In genomic region chr6:17705778-17706579, GRCh38 we compare ENCODE assay signal across 8 cellular contexts. TPM values are rescaled to one million over a fixed set of nuclear protein-coding genes. Genes with fewer than 3 reads are reported as not detected.
DNase-seq lines count a peak whose midpoint lies in the region; ATAC-seq and TF ChIP-seq lines count a peak whose summit lies in the region.

No MANE protein-coding gene starts in this region.

- peaks cover 51% of the 10 kb centered on the region for H3K36me3 Mint-ChIP-seq in activated T-helper 2 cell treated with anti-CD3 and anti-CD28 coated beads, Interferon-gamma antibody, Interleukin-2, Interleukin-4, amounts not matched to agents 10 μg/mL and 5 μg/mL and 100 μg/mL, durations not matched to agents 14 hours and 24 hours and 36 hours (ENCODE audit: low read depth)

- BruUV-seq in Panc1 (replicated peaks; lab: Mats Ljungman, UMichigan): no TSS peak

- POLR2A ChIA-PET in Panc1 (lab: Charles Lee): interaction anchor here (0.7 to 0.9 kb wide), 2 partner anchors 41 to 106 kb away, joined by 4 to 6 read pairs; partner anchors contain the start of gene FAM8A1

- in situ Hi-C loops in Caki2 (cut with HindIII; ENCODE audit: low pct_unique_long_range_greater_than_20kb, low sequenced_read_pairs): no loop called here
- in situ Hi-C loops in Panc1 (cut with HindIII; ENCODE audit: low pct_unique_long_range_greater_than_20kb, low sequenced_read_pairs): no loop called here

- H3K4me1 ChIP-seq in Panc1 (ENCODE audit: control insufficient read depth, insufficient read depth, low read length) (peaks cover 23% of the 10 kb centered on the region), osteoblast (ENCODE audit: insufficient read depth, low read length) (peaks cover 33% of the 10 kb centered on the region), tibial artery (peaks cover 0 to 42% (median 34%) of the 10 kb centered on the region in 4 donors)

- no peaks in the 10 kb centered on the region for H3K27me3 Mint-ChIP-seq in activated T-helper 2 cell treated with anti-CD3 and anti-CD28 coated beads, Interferon-gamma antibody, Interleukin-2, Interleukin-4, amounts not matched to agents 10 μg/mL and 5 μg/mL and 100 μg/mL, durations not matched to agents 14 hours and 24 hours and 36 hours (ENCODE audit: low read depth)

- CTCF ChIA-PET in Panc1 (lab: Charles Lee): interaction anchor here (0.6 kb wide), 1 partner anchor 383 kb away, joined by 7 read pairs; no protein-coding TSS in a partner anchor

- H3K4me1 Mint-ChIP-seq in activated T-helper 2 cell treated with anti-CD3 and anti-CD28 coated beads, Interferon-gamma antibody, Interleukin-2, Interleukin-4, amounts not matched to agents 10 μg/mL and 5 μg/mL and 100 μg/mL, durations not matched to agents 14 hours and 24 hours and 36 hours (ENCODE audit: low read depth): peaks cover 27% of the 10 kb centered on the region

- H3K27ac ChIP-seq in Panc1 (ENCODE audit: low read length) (peak overlapping the region; percentile 95), osteoblast (ENCODE audit: low read depth, low read length) (peak overlapping the region; percentile 93), tibial artery (peak overlapping the region; percentile 100)

- peak overlapping the region; percentile 94 for H3K4me3 Mint-ChIP-seq in activated T-helper 2 cell treated with anti-CD3 and anti-CD28 coated beads, Interferon-gamma antibody, Interleukin-2, Interleukin-4, amounts not matched to agents 10 μg/mL and 5 μg/mL and 100 μg/mL, durations not matched to agents 14 hours and 24 hours and 36 hours (ENCODE audit: low read depth)

- peaks cover 55% of the 10 kb centered on the region for H3K79me2 ChIP-seq in osteoblast (ENCODE audit: insufficient read depth, low read length)

- peaks cover 20% of the 10 kb centered on the region for H4K20me1 ChIP-seq in osteoblast (ENCODE audit: insufficient read depth, low read length)

- TF ChIP-seq CTCF in Panc1 (IDR thresholded peaks at IDR 0.05) (peak; percentile 46; the same call in 1 of the 2 replicates), osteoblast (IDR thresholded peaks at IDR 0.05; ENCODE audit: extremely low read depth, low read depth, low read length) (no peak), tibial artery (IDR thresholded peaks at IDR 0.05) (peak in 1 of 2 experiments; percentile 17)

- H3K4me2 ChIP-seq in osteoblast (ENCODE audit: insufficient read depth, low read length): peak overlapping the region; percentile 82

- peak overlapping the region; percentile 89 for H2AFZ ChIP-seq in osteoblast (ENCODE audit: low read length)

- H3K9me3 Mint-ChIP-seq in activated T-helper 2 cell treated with anti-CD3 and anti-CD28 coated beads, Interferon-gamma antibody, Interleukin-2, Interleukin-4, amounts not matched to agents 10 μg/mL and 5 μg/mL and 100 μg/mL, durations not matched to agents 14 hours and 24 hours and 36 hours: no peaks in the 10 kb centered on the region

- DNase-seq in Caki2 (ENCODE audit: low read depth) (peak; percentile 80), Panc1 (ENCODE audit: low read depth, low spot score) (no peak), foreskin melanocyte (peak; percentile 62), osteoblast (ENCODE audit: insufficient read length, low spot score, missing footprints) (peak; percentile 77), tibial artery (peak; percentile 41 to 81)
- peak; percentile 85 for DNase-seq in activated T-helper 2 cell treated with anti-CD3 and anti-CD28 coated beads, Interferon-gamma antibody, Interleukin-2, Interleukin-4, amounts not matched to agents 10 μg/mL and 5 μg/mL and 100 μg/mL, durations not matched to agents 14 hours and 24 hours and 36 hours (ENCODE audit: low spot score)

- peak overlapping the region; percentile 98 for H3K27ac Mint-ChIP-seq in activated T-helper 2 cell treated with anti-CD3 and anti-CD28 coated beads, Interferon-gamma antibody, Interleukin-2, Interleukin-4, amounts not matched to agents 10 μg/mL and 5 μg/mL and 100 μg/mL, durations not matched to agents 14 hours and 24 hours and 36 hours

- ATAC-seq in GM19455 (IDR thresholded peaks at IDR 0.05; ENCODE audit: unreplicated experiment) (peak; percentile 58), HG03575 (IDR thresholded peaks at IDR 0.05; ENCODE audit: extremely low read depth, insufficient number of reproducible peaks, low FRiP score, unreplicated experiment) (peak; percentile 38), Panc1 (peak; percentile 79)

- H3K36me3 ChIP-seq in Panc1 (ENCODE audit: control insufficient read depth, insufficient read depth, low read length) (no peaks in the 10 kb centered on the region; the same call in 1 of the 2 replicates), osteoblast (ENCODE audit: insufficient read depth, low read length) (no peaks in the 10 kb centered on the region), tibial artery (no peaks in the 10 kb centered on the region)

- H3K9me3 ChIP-seq in Panc1 (ENCODE audit: control insufficient read depth, insufficient read depth, low read depth, low read length) (no peaks in the 10 kb centered on the region), osteoblast (ENCODE audit: low read depth, low read length) (no peaks in the 10 kb centered on the region), tibial artery (no peaks in the 10 kb centered on the region)

- H3K27me3 ChIP-seq in Panc1 (ENCODE audit: control insufficient read depth, insufficient read depth, low read length): no peaks in the 10 kb centered on the region
- H3K27me3 ChIP-seq in osteoblast (ENCODE audit: insufficient read depth, low read length): no peaks in the 10 kb centered on the region
- no peaks in the 10 kb centered on the region for H3K27me3 ChIP-seq in tibial artery

- intact Hi-C loops in Panc1 (cut with micrococcal nuclease; ENCODE audit: unreplicated experiment): no loop called here
- intact Hi-C loops in activated T-helper 2 cell treated with anti-CD3 and anti-CD28 coated beads, Interferon-gamma antibody, Interleukin-2, Interleukin-4, amounts not matched to agents 10 μg/mL and 5 μg/mL and 100 μg/mL, durations not matched to agents 14 hours and 24 hours and 36 hours (cut with micrococcal nuclease): loop anchor here (1.0 to 2.0 kb wide), 4 partner anchors 53 to 559 kb away; partner anchors contain the start of genes DEK, FAM8A1, KDM1B and TPMT
- intact Hi-C loops in tibial artery (cut with DNase I; ENCODE audit: low total_unique reads): loop anchor here (5.0 to 10.0 kb wide), 2 partner anchors 104 to 449 kb away; partner anchors contain the start of genes FAM8A1, KDM1B and TPMT

- H3K4me3 ChIP-seq in Panc1 (ENCODE audit: low read depth in 2 of 2, low read length in 2 of 2) (peak overlapping the region; percentile 88 to 90), osteoblast (ENCODE audit: insufficient read depth, low read length) (peak overlapping the region; percentile 89), tibial artery (peak overlapping the region; percentile 90 to 95)

RNA-seq across cellular contexts. Expression of gene NUP153, which starts 0.7 kb away (rescaled TPM):
- 30.4 and 30.5 TPM in 2 replicates for total RNA-seq in Caki2 (2014; rRNA removed; shearing (Covaris generic); ENCODE audit: low replicate concordance)
- total RNA-seq in Panc1 (2021; ENCODE audit: unreplicated experiment): 62.0 TPM
- 21.0 TPM for polyA plus RNA-seq in Panc1 (2012; ENCODE audit: insufficient read length)
- total RNA-seq in activated T-helper 2 cell treated with anti-CD3 and anti-CD28 coated beads, Interferon-gamma antibody, Interleukin-2, Interleukin-4, amounts not matched to agents 10 μg/mL and 5 μg/mL and 100 μg/mL, durations not matched to agents 14 hours and 24 hours and 36 hours: 90.2 and 93.5 TPM in 2 replicates
- total RNA-seq in osteoblast: 28.6 TPM in 2 replicates
